In genomic region chr6:43368517-43369160, GRCh38 we compare ENCODE assay signal across 8 cellular contexts. TPM values are rescaled to one million over a fixed set of nuclear protein-coding genes. Genes with fewer than 3 reads are reported as not detected.
DNase-seq lines count a peak whose midpoint lies in the region; ATAC-seq and TF ChIP-seq lines count a peak whose summit lies in the region.

No MANE protein-coding gene starts in this region.

- H3K27me3 ChIP-seq in Peyer's patch (no peaks in the 10 kb centered on the region), breast epithelium (no peaks in the 10 kb centered on the region), iPS-20b (ENCODE audit: insufficient read depth, low read length) (peaks cover 16% of the 10 kb centered on the region)

- peak overlapping the region; percentile 69 for H3K27ac Mint-ChIP-seq in HFFc6

- no peaks in the 10 kb centered on the region for H3K9me3 Mint-ChIP-seq in HFFc6

- H3K4me1 Mint-ChIP-seq in HFFc6 (ENCODE audit: low read depth): peaks cover 26% of the 10 kb centered on the region

- H3K27me3 Mint-ChIP-seq in HFFc6 (ENCODE audit: insufficient read depth): no peaks in the 10 kb centered on the region

- H3K9me3 ChIP-seq in Peyer's patch (no peaks in the 10 kb centered on the region), breast epithelium (no peaks in the 10 kb centered on the region), iPS-20b (ENCODE audit: insufficient read depth, low read depth, low read length) (no peaks in the 10 kb centered on the region)

- H3K4me1 ChIP-seq in Peyer's patch (peaks cover 0 to 20% (median 9%) of the 10 kb centered on the region in 4 donors), breast epithelium (no peaks in the 10 kb centered on the region), iPS-20b (ENCODE audit: insufficient read depth, low read length) (0 out of 2 replicates have a peak, but pooled peaks cover 3% of the 10 kb centered on the region)

- H3K4me3 ChIP-seq in Peyer's patch (peak overlapping the region; percentile 72 to 97 (median 86)), breast epithelium (peak overlapping the region; percentile 67 to 93 (median 83)), iPS-20b (ENCODE audit: low read length) (peak overlapping the region; percentile 87)

- DNase-seq in NCI-H1694 (lab: John Stamatoyannopoulos, UW): peak; percentile 9
- no peak for DNase-seq in NCI-H1694 treated with DMSO at 0.1 percent for 48 hours (lab: John Stamatoyannopoulos, UW)
- DNase-seq in HFFc6: peak; percentile 21
- DNase-seq in Peyer's patch: peak in 2 of 3 donors; percentile 57 to 63
- DNase-seq in breast epithelium (ENCODE audit: low spot score in 2 of 2): no peak
- DNase-seq in sciatic nerve (ENCODE audit: low spot score): peak; percentile 72
- DNase-seq in epidermal melanocyte (ENCODE audit: insufficient read length, low spot score): no peak

- intact Hi-C loops in breast epithelium (cut with DNase I; ENCODE audit: low total_unique reads): loop anchor here (10.0 kb wide), 1 partner anchor 136 kb away; no protein-coding TSS in a partner anchor
- intact Hi-C loops in sciatic nerve (cut with DNase I): loop anchor here (5.0 kb wide), 1 partner anchor 149 kb away; the partner anchor contains the start of genes POLR1C and YIPF3

- H3K36me3 Mint-ChIP-seq in HFFc6 (ENCODE audit: low read depth): peaks cover 11% of the 10 kb centered on the region

- H3K36me3 ChIP-seq in Peyer's patch (peaks cover 0 to 16% (median 0%) of the 10 kb centered on the region in 3 donors), breast epithelium (no peaks in the 10 kb centered on the region), iPS-20b (ENCODE audit: insufficient read depth, low read depth, low read length) (peaks cover 15% of the 10 kb centered on the region)

- peak overlapping the region; percentile 96 for H3K4me3 Mint-ChIP-seq in HFFc6

- TF ChIP-seq POLR2A in Peyer's patch (IDR thresholded peaks at IDR 0.05): no peak
- no peak for TF ChIP-seq POLR2A in breast epithelium (IDR thresholded peaks at IDR 0.05)

- H3K27ac ChIP-seq in Peyer's patch (peak overlapping the region; percentile 63 to 92 (median 86)), breast epithelium (peak overlapping the region; percentile 81 to 83), iPS-20b (ENCODE audit: low read length) (no peak overlapping the region)

- TF ChIP-seq CTCF in HFFc6 (IDR thresholded peaks at IDR 0.05) (no peak), Peyer's patch (IDR thresholded peaks at IDR 0.05) (no peak), breast epithelium (IDR thresholded peaks at IDR 0.05) (no peak)

- ATAC-seq in sciatic nerve: no peak

- peak overlapping the region; percentile 45; the same call in 1 of the 2 replicates for H3K9ac ChIP-seq in iPS-20b (ENCODE audit: low read depth, low read length)

RNA-seq across cellular contexts. Expression of gene ZNF318, which starts 0.8 kb away (rescaled TPM):
- 10 to 100 TPM; 11.1 to 13.3 (median 11.8) TPM for total RNA-seq in HFFc6 (2021; fragmentation: NEBNext Ultra II Directional; extraction: Animal tissue kit (Norgen Biotek cat#: 25700))
- total RNA-seq in Peyer's patch (10 to 100 TPM; 16.6 to 42.9 (median 24.5) TPM), breast epithelium (10 to 100 TPM; 15.4 to 19.5 (median 17.4) TPM), sciatic nerve (26.6 TPM)

RNA-seq across cellular contexts. Expression of gene ABCC10, which starts 58.7 kb away (rescaled TPM):
- 10 to 100 TPM; 26.2 to 41.6 (median 30.3) TPM for total RNA-seq in HFFc6 (2021; fragmentation: NEBNext Ultra II Directional; extraction: Animal tissue kit (Norgen Biotek cat#: 25700))
- total RNA-seq in Peyer's patch (10 to 100 TPM; 30.3 to 75.2 (median 48.2) TPM), breast epithelium (10 to 100 TPM in 2 of 3 donors, 1 to 10 TPM in 1; 9.0 to 19.9 (median 12.1) TPM), sciatic nerve (31.7 TPM)

Comparison
In these comparisons a context has a peak if more than half of its experiments do, and no peak if none do; other contexts are left out.
1. DNase-seq: peak in NCI-H1694 (single experiment), HFFc6 (single experiment), Peyer's patch (2 of 3) and sciatic nerve (single experiment); none in NCI-H1694 treated with DMSO at 0.1 percent for 48 hours (single experiment), breast epithelium (0 of 2) and epidermal melanocyte (single experiment).
2. Peak in every context shown above with its lines, with median percentiles within 50 percentile points of each other: H3K4me3 ChIP-seq.